10 cellular contexts compared by ENCODE assay signal in genomic region chr6:56683882-56684281, GRCh38. TPM values are rescaled to one million over a fixed set of nuclear protein-coding genes. Genes with fewer than 3 reads are reported as not detected.
DNase-seq lines count a peak whose midpoint lies in the region; ATAC-seq and TF ChIP-seq lines count a peak whose summit lies in the region.
"Had no signal": no experiment of that assay in that cellular context is flagged by ENCODE, and none has a peak within 500 bp of the region (broad histone marks: within the 10 kb centered on the region; RNA-seq: fewer than 3 reads in every experiment).

No MANE protein-coding gene starts in this region.

- DNase-seq in GM04504 (ENCODE audit: low read depth) (peak; percentile 66), SW480 (ENCODE audit: low spot score) (peak; percentile 65), foreskin melanocyte (peak; percentile 79), gastrocnemius medialis (peak; percentile 80 to 83)
- DNase-seq: activated CD8-positive, alpha-beta memory T cell treated with anti-CD3 and anti-CD28 coated beads, Interleukin-2, amount 10 ng/mL, durations not matched to agents 7 days and 5 days; effector CD4-positive, alpha-beta T cell had no signal

- intact Hi-C loops in gastrocnemius medialis (cut with DNase I; ENCODE audit: low total_unique reads): no loop called here

- peaks cover 58 to 62% of the 10 kb centered on the region in 2 donors for H3K4me1 ChIP-seq in gastrocnemius medialis

- no peaks in the 10 kb centered on the region for H3K36me3 ChIP-seq in gastrocnemius medialis

- TF ChIP-seq CTCF in gastrocnemius medialis (IDR thresholded peaks at IDR 0.05 in 4 of 5, conservative IDR thresholded peaks at IDR 0.05 in 1 of 5): no peak

- no peaks in the 10 kb centered on the region for H3K27me3 ChIP-seq in gastrocnemius medialis

- in situ Hi-C loops in gastrocnemius medialis (cut with MboI; ENCODE audit: low sequenced_read_pairs in 4 of 4): no loop called here

- no peaks in the 10 kb centered on the region for H3K9me3 ChIP-seq in gastrocnemius medialis

- ATAC-seq in gastrocnemius medialis (peak; percentile 98 to 99), HG03342 (IDR thresholded peaks at IDR 0.05; ENCODE audit: unreplicated experiment) (no peak), GM21619 (IDR thresholded peaks at IDR 0.05; ENCODE audit: unreplicated experiment) (no peak), GM21786 (IDR thresholded peaks at IDR 0.05; ENCODE audit: unreplicated experiment) (no peak), GM18909 (IDR thresholded peaks at IDR 0.05; ENCODE audit: poor library complexity, unreplicated experiment) (no peak)
- ATAC-seq: activated CD8-positive, alpha-beta memory T cell treated with anti-CD3 and anti-CD28 coated beads, Interleukin-2, amount 10 ng/mL, durations not matched to agents 7 days and 5 days had no signal

- peak; percentile 40 to 62 for TF ChIP-seq POLR2A in gastrocnemius medialis (IDR thresholded peaks at IDR 0.05)

- peak overlapping the region; percentile 11 to 30 (median 22) for H3K4me3 ChIP-seq in gastrocnemius medialis

- peak overlapping the region; percentile 89 to 96 (median 94) for H3K27ac ChIP-seq in gastrocnemius medialis

RNA-seq across cellular contexts. Expression of gene DST, which starts 41.2 kb away (rescaled TPM):
- total RNA-seq in gastrocnemius medialis: 100 to 1,000 TPM; 114 to 219 (median 204) TPM

Comparison
In these comparisons a context has a peak if more than half of its experiments do, and no peak if none do; other contexts are left out.
1. ATAC-seq: peak in gastrocnemius medialis (2 of 2); none in HG03342 (single experiment), GM21619 (single experiment), GM21786 (single experiment) and GM18909 (single experiment).
2. Peak in every context shown above with its lines, with median percentiles within 50 percentile points of each other: DNase-seq.